Comparison of ENCODE assay signal across 8 cellular contexts in the genomic region with DNA sequence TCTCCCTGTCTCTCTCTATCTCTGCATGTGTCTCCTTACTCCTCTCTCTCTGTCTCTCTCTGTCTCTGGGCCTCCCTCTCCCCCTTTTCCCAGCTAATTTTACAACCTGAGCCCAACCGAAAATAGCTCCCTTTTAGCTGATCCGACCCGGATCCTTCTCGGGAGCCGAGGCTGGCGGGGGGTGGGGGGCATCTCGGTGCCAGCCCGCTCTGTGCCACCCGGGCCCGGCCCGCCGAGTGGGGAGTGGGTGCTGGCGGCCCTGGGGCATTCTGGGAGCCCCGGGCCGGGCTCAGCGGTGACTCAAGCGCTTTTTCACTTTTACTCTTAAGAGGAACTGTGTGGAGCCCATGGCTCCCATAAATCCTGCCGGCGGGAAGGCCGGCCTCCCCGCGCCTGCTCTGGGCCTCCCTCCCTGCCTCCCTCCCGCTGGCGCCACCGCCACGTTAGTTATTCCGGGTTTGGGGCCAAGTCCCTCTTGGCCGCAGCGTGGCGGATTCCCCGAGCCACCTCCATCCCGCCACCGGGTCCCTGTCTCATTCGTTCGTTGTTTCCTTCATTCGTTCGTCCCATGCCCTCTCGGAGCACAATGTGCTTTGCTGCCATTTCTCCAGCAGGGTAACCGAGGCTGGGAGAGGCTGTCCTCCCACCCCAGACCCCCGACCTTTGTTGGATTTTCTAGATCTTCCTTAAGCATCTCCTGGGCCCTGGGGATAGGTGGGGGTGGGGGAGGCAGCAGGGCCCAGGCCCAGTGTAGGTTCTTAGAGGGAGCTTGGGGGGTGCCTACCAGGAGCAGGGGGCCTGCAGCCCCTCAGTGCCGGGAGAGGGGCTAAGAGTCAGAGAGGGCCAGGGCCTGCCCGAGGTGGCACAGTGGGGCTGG.
DNase-seq lines count a peak whose midpoint lies in the region; ATAC-seq and TF ChIP-seq lines count a peak whose summit lies in the region.

No MANE protein-coding gene starts in this region.

- H3K27me3 ChIP-seq in ACC112 (ENCODE audit: insufficient read depth, low read length) = no peaks in the 10 kb centered on the region

- H3K4me3 Mint-ChIP-seq in stimulated activated memory B cell treated with anti-CD40 and anti-IgM and Interleukin-4, amounts not matched to agents 10 μg/mL and 1 μg/mL and 100 μg/mL, for 72 hours = peak overlapping the region; percentile 73

- H3K27me3 Mint-ChIP-seq in stimulated activated memory B cell treated with anti-CD40 and anti-IgM and Interleukin-4, amounts not matched to agents 10 μg/mL and 1 μg/mL and 100 μg/mL, for 72 hours = peaks cover 22% of the 10 kb centered on the region

- TF ChIP-seq CTCF in astrocyte of the cerebellum (IDR thresholded peaks at IDR 0.05; ENCODE audit: low read depth, low read length, missing control alignments) = peak; percentile 16

- peaks cover 62% of the 10 kb centered on the region for H3K4me1 Mint-ChIP-seq in stimulated activated memory B cell treated with anti-CD40 and anti-IgM and Interleukin-4, amounts not matched to agents 10 μg/mL and 1 μg/mL and 100 μg/mL, for 72 hours

- DNase-seq in HCEC 1CT (peak; percentile 67), astrocyte of the cerebellum (ENCODE audit: low read depth) (no peak), NCI-H748 treated with DMSO at 0.1 percent for 48 hours (lab: John Stamatoyannopoulos, UW) (no peak)

- H2AFZ ChIP-seq in ACC112 (ENCODE audit: low read length, unreplicated experiment) = no peak overlapping the region

- in situ Hi-C loops in astrocyte of the cerebellum (cut with HindIII; ENCODE audit: low sequenced_read_pairs) = no loop called here

- H3K9me3 Mint-ChIP-seq in stimulated activated memory B cell treated with anti-CD40 and anti-IgM and Interleukin-4, amounts not matched to agents 10 μg/mL and 1 μg/mL and 100 μg/mL, for 72 hours = no peaks in the 10 kb centered on the region

- peak; percentile 48 for ATAC-seq in stimulated activated memory B cell treated with anti-CD40 and anti-IgM and Interleukin-4, amounts not matched to agents 10 μg/mL and 1 μg/mL and 100 μg/mL, for 72 hours
- ATAC-seq in GM21390 (IDR thresholded peaks at IDR 0.05; ENCODE audit: unreplicated experiment) (no peak), GM19324 (IDR thresholded peaks at IDR 0.05; ENCODE audit: low FRiP score, unreplicated experiment) (no peak)

- H3K79me2 ChIP-seq in ACC112 (ENCODE audit: control insufficient read depth, insufficient read depth, low read length, unreplicated experiment) = peaks cover 82% of the 10 kb centered on the region

- H3K27ac Mint-ChIP-seq in stimulated activated memory B cell treated with anti-CD40 and anti-IgM and Interleukin-4, amounts not matched to agents 10 μg/mL and 1 μg/mL and 100 μg/mL, for 72 hours = peak overlapping the region; percentile 50

- H3K4me1 ChIP-seq in ACC112 (ENCODE audit: control insufficient read depth, insufficient read depth, low read length, unreplicated experiment) = peaks cover 24% of the 10 kb centered on the region

- H3K27ac ChIP-seq in ACC112 (ENCODE audit: low read depth, low read length) = peak overlapping the region; percentile 69

- no peaks in the 10 kb centered on the region; the same call in 1 of the 2 replicates for H3K36me3 ChIP-seq in ACC112 (ENCODE audit: insufficient read depth, low read length)

- H3K4me3 ChIP-seq in ACC112 (ENCODE audit: low read depth, low read length) = peak overlapping the region; percentile 86
- peak overlapping the region; percentile 80 for H3K4me3 ChIP-seq in astrocyte of the cerebellum (ENCODE audit: low read depth, low read length)
- H3K4me3 ChIP-seq in iPS-18c (ENCODE audit: insufficient read depth, low read depth, low read length) = peak overlapping the region; percentile 22; the same call in 1 of the 2 replicates

- H3K9me3 ChIP-seq in iPS-18c (ENCODE audit: control insufficient read depth, insufficient read depth, low read length) = no peaks in the 10 kb centered on the region

- peaks cover 4% of the 10 kb centered on the region for H3K36me3 Mint-ChIP-seq in stimulated activated memory B cell treated with anti-CD40 and anti-IgM and Interleukin-4, amounts not matched to agents 10 μg/mL and 1 μg/mL and 100 μg/mL, for 72 hours

Comparison
In these comparisons a context has a peak if more than half of its experiments do, and no peak if none do; other contexts are left out.
1. H3K4me3 ChIP-seq: peak in every context shown above with its lines; median percentile 86 in ACC112; 80 in astrocyte of the cerebellum; 22 in iPS-18c.